ENCODE assay signal across 12 cellular contexts in genomic region chrX:9163153-9163790, GRCh38.
A peak's percentile ranks its signal among the peaks of the same experiment; 100 is the strongest.
DNase-seq lines count a peak whose midpoint lies in the region; ATAC-seq, FAIRE-seq and TF ChIP-seq lines count a peak whose summit lies in the region.
"Had no signal": no experiment of that assay in that cellular context is flagged by ENCODE, and none has a peak within 500 bp of the region (broad histone marks: within the 10 kb centered on the region; RNA-seq: fewer than 3 reads in every experiment).

No MANE protein-coding gene starts in this region.

- no peaks in the 10 kb centered on the region for H3K9me3 ChIP-seq in left ventricle myocardium inferior (replicated peaks)
- peaks cover 3% of the 10 kb centered on the region for H3K9me3 ChIP-seq in CD4-positive, alpha-beta T cell (ENCODE audit: control insufficient read depth, low read length)
- H3K9me3 ChIP-seq: BE2C had no signal

- TF ChIP-seq CTCF in bronchial epithelial cell (IDR thresholded peaks at IDR 0.05; ENCODE audit: insufficient read depth, low read length, severe bottlenecking) (no peak), left ventricle myocardium inferior (IDR thresholded peaks at IDR 0.05; ENCODE audit: borderline replicate concordance) (no peak), GM10266 (IDR thresholded peaks at IDR 0.05; ENCODE audit: control insufficient read depth, insufficient read depth, low read depth, missing control alignments) (no peak), glutamatergic neuron (IDR thresholded peaks at IDR 0.05; ENCODE audit: partially characterized antibody, unreplicated experiment) (no peak)
- TF ChIP-seq CTCF in CD4-positive, alpha-beta T cell (IDR thresholded peaks at IDR 0.05): no peak

- DNase-seq in A172 (ENCODE audit: low spot score) (peak; percentile 27), H4 (ENCODE audit: low spot score) (peak; percentile 12), NCI-H748 (lab: John Stamatoyannopoulos, UW; ENCODE audit: unreplicated experiment) (peak; percentile 94), bronchial epithelial cell (ENCODE audit: low read depth) (peak; percentile 42), left ventricle myocardium inferior (no peak), GM10266 (ENCODE audit: extremely low spot score) (no peak), glutamatergic neuron (no peak)
- DNase-seq in CD4-positive, alpha-beta T cell: no peak
- DNase-seq: BE2C, midbrain had no signal

- no peaks in the 10 kb centered on the region for H3K27me3 Mint-ChIP-seq in glutamatergic neuron (ENCODE audit: unreplicated experiment)
- H3K27me3 Mint-ChIP-seq in CD4-positive, alpha-beta T cell: no peaks in the 10 kb centered on the region

- CTCF ChIA-PET in CD4-positive, alpha-beta T cell (lab: Charles Lee): no interaction called here

- no peaks in the 10 kb centered on the region for H3K4me1 Mint-ChIP-seq in glutamatergic neuron (ENCODE audit: low read depth, unreplicated experiment)
- peaks cover 21% of the 10 kb centered on the region for H3K4me1 Mint-ChIP-seq in CD4-positive, alpha-beta T cell (ENCODE audit: low read depth)

- no peak overlapping the region for H3K4me3 Mint-ChIP-seq in glutamatergic neuron (ENCODE audit: unreplicated experiment)
- no peak overlapping the region for H3K4me3 Mint-ChIP-seq in CD4-positive, alpha-beta T cell

- no peak for FAIRE-seq in bronchial epithelial cell (lab: Jason Lieb, UNC)
- FAIRE-seq: urothelium cell line had no signal

- POLR2A ChIA-PET in CD4-positive, alpha-beta T cell (lab: Charles Lee): no interaction called here

- no peaks in the 10 kb centered on the region for H3K27me3 ChIP-seq in bronchial epithelial cell (ENCODE audit: control insufficient read depth, insufficient read depth, low read length)
- H3K27me3 ChIP-seq in left ventricle myocardium inferior (ENCODE audit: low read depth): no peaks in the 10 kb centered on the region
- no peaks in the 10 kb centered on the region for H3K27me3 ChIP-seq in CD4-positive, alpha-beta T cell (ENCODE audit: control insufficient read depth, insufficient read depth, low read length)
- H3K27me3 ChIP-seq: BE2C had no signal

- H3K9me3 Mint-ChIP-seq in glutamatergic neuron (ENCODE audit: unreplicated experiment): no peaks in the 10 kb centered on the region
- no peaks in the 10 kb centered on the region for H3K9me3 Mint-ChIP-seq in CD4-positive, alpha-beta T cell

- intact Hi-C loops in left ventricle myocardium inferior (cut with micrococcal nuclease): no loop called here
- intact Hi-C loops in CD4-positive, alpha-beta T cell (cut with DNase I, micrococcal nuclease): loop anchor here (10.0 kb wide), 2 partner anchors 178 to 302 kb away; partner anchors contain the start of gene TBL1X (in 1 of the 2)

- H3K27ac Mint-ChIP-seq in glutamatergic neuron (ENCODE audit: unreplicated experiment): no peak overlapping the region
- H3K27ac Mint-ChIP-seq in CD4-positive, alpha-beta T cell: no peak overlapping the region

- no peak overlapping the region for H3K27ac ChIP-seq in left ventricle myocardium inferior (replicated peaks)
- H3K27ac ChIP-seq in CD4-positive, alpha-beta T cell (ENCODE audit: low read depth, low read length): no peak overlapping the region

- H3K4me1 ChIP-seq in left ventricle myocardium inferior: no peaks in the 10 kb centered on the region
- H3K4me1 ChIP-seq: BE2C had no signal

- no peaks in the 10 kb centered on the region for H3K36me3 Mint-ChIP-seq in glutamatergic neuron (ENCODE audit: unreplicated experiment)
- peaks cover 5% of the 10 kb centered on the region for H3K36me3 Mint-ChIP-seq in CD4-positive, alpha-beta T cell (ENCODE audit: low read depth)

- H3K4me3 ChIP-seq in bronchial epithelial cell (ENCODE audit: low read depth, low read length) (no peak overlapping the region), left ventricle myocardium inferior (no peak overlapping the region)

- ATAC-seq in CD4-positive, alpha-beta T cell (ENCODE audit: poor library complexity): no peak
- ATAC-seq: sciatic nerve had no signal

- H3K36me3 ChIP-seq in bronchial epithelial cell (ENCODE audit: control insufficient read depth, insufficient read depth, low read length): no peaks in the 10 kb centered on the region
- H3K36me3 ChIP-seq in left ventricle myocardium inferior: no peaks in the 10 kb centered on the region
- H3K36me3 ChIP-seq: BE2C had no signal

Comparison
In these comparisons a context has a peak if more than half of its experiments do, and no peak if none do; other contexts are left out.
1. DNase-seq: peak in A172 (single experiment), H4 (single experiment), NCI-H748 (single experiment) and bronchial epithelial cell (single experiment); none in left ventricle myocardium inferior (single experiment), GM10266 (single experiment), glutamatergic neuron (single experiment) and CD4-positive, alpha-beta T cell (0 of 10).